ENCODE assay signal across 19 cellular contexts in the genomic region with DNA sequence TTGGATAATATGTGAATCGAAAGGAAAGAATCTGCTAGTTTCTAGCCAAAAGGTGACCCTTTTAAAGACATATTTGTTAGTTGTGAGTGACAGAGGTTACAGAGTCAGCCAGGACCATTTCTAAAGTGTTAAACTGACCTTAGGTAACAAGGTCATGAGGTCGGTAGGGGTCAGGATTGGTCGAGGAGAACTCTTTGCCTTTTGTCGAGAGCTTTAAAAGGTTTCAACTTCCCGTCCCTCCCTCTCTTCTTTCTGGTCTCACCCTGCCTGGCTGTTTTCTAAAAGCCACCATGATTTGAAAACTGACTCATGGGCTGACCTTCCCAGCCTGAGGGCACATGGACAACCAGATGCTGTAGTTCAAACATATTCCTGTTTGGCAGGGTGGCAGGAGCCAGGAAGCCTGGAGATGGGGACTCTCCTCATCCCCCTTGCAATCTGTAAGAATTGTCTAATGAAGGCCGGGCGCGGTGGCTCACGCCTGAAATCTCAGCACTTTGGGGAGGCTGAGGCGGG. TPM values are rescaled to one million over a fixed set of nuclear protein-coding genes. Genes with fewer than 3 reads are reported as not detected.
DNase-seq lines count a peak whose midpoint lies in the region; ATAC-seq, FAIRE-seq and TF ChIP-seq lines count a peak whose summit lies in the region.
"Had no signal": no experiment of that assay in that cellular context is flagged by ENCODE, and none has a peak within 500 bp of the region (broad histone marks: within the 10 kb centered on the region; RNA-seq: fewer than 3 reads in every experiment).

No MANE protein-coding gene starts in this region.

- no peaks in the 10 kb centered on the region for H3K9me3 Mint-ChIP-seq in WTC11
- H3K9me3 Mint-ChIP-seq: CD8-positive, alpha-beta memory T cell had no signal

- intact Hi-C loops in HepG2 (cut with micrococcal nuclease; ENCODE audit: unreplicated experiment): no loop called here
- intact Hi-C loops in right lobe of liver (cut with DNase I): no loop called here

- FAIRE-seq in HepG2 (lab: Jason Lieb, UNC): no peak
- FAIRE-seq in HTR-8/SVneo (lab: Jason Lieb, UNC): no peak
- FAIRE-seq: A204.1, D721Med, H1 had no signal

- H3K36me3 Mint-ChIP-seq in WTC11: no peaks in the 10 kb centered on the region
- H3K36me3 Mint-ChIP-seq: CD8-positive, alpha-beta memory T cell had no signal

- TF ChIP-seq CTCF in HepG2 (CRISPR knock-in tag; IDR thresholded peaks at IDR 0.05) (no peak), right lobe of liver (IDR thresholded peaks at IDR 0.05) (no peak), WTC11 (IDR thresholded peaks at IDR 0.05) (no peak)

- H3K4me1 Mint-ChIP-seq in WTC11: no peaks in the 10 kb centered on the region; the same call in 1 of the 2 replicates

- POLR2A ChIA-PET in HepG2 (lab: Yijun Ruan, JAX): no interaction called here
- POLR2A ChIA-PET in WTC11 (lab: Charles Lee): no interaction called here

- H3K9me3 ChIP-seq in HepG2 (ENCODE audit: low read length) (no peaks in the 10 kb centered on the region), right lobe of liver (no peaks in the 10 kb centered on the region), mesodermal cell (ENCODE audit: control insufficient read depth, low read length) (no peaks in the 10 kb centered on the region)
- H3K9me3 ChIP-seq: BLaER1 treated with 17β-estradiol and CSF1 and Interleukin-3, amounts not matched to agents 10 nM and 100 nM had no signal

- 52% methylated on average over 10 of the region's 10 CpGs for WGBS in HepG2 (ENCODE audit: low lambda C conversion rate)
- 69% methylated on average over 10 of the region's 10 CpGs for WGBS in right lobe of liver (ENCODE audit: insufficient coverage, low coverage, low lambda C conversion rate, missing lambda C conversion rate)
- WGBS in mesodermal cell (ENCODE audit: insufficient coverage in 2 of 2), 2 experiments: 75 to 76% methylated on average over 8 to 9 of the region's 10 CpGs

- in situ Hi-C loops in HepG2 (cut with HindIII; ENCODE audit: extremely low pct_ligation_motif_present, low pct_unique_long_range_greater_than_20kb): no loop called here

- H3K27me3 Mint-ChIP-seq in WTC11 (ENCODE audit: low read depth): no peaks in the 10 kb centered on the region

- H3K27me3 ChIP-seq in HepG2 (ENCODE audit: control insufficient read depth in 1 of 2, insufficient read depth in 2 of 2, low read length in 2 of 2): no peaks in the 10 kb centered on the region
- H3K27me3 ChIP-seq in right lobe of liver: no peaks in the 10 kb centered on the region
- H3K27me3 ChIP-seq: BLaER1 treated with 17β-estradiol and CSF1 and Interleukin-3, amounts not matched to agents 10 nM and 100 nM had no signal

- H3K36me3 ChIP-seq in HepG2 (replicated peaks in 1 of 2; ENCODE audit: control insufficient read depth in 1 of 2, insufficient read depth in 2 of 2, low read length in 2 of 2): no peaks in the 10 kb centered on the region
- no peaks in the 10 kb centered on the region for H3K36me3 ChIP-seq in right lobe of liver
- no peaks in the 10 kb centered on the region for H3K36me3 ChIP-seq in mesodermal cell (ENCODE audit: control insufficient read depth, insufficient read depth, low read length)
- H3K36me3 ChIP-seq: BLaER1 treated with 17β-estradiol and CSF1 and Interleukin-3, amounts not matched to agents 10 nM and 100 nM had no signal

- CTCF ChIA-PET in HepG2 (lab: Yijun Ruan, JAX; ENCODE audit: low intra/inter-chr PET ratio, low total read pairs) (no interaction called here), WTC11 (lab: Charles Lee) (no interaction called here)

- no peak overlapping the region for H2AFZ ChIP-seq in HepG2 (ENCODE audit: low read length)

- H3K27ac Mint-ChIP-seq in WTC11: no peak overlapping the region
- H3K27ac Mint-ChIP-seq: CD8-positive, alpha-beta memory T cell had no signal

- no peaks in the 10 kb centered on the region for H3K79me2 ChIP-seq in HepG2 (ENCODE audit: insufficient read depth, low read length)

- H3K4me3 Mint-ChIP-seq in WTC11: no peak overlapping the region
- H3K4me3 Mint-ChIP-seq: CD8-positive, alpha-beta memory T cell had no signal

- BruUV-seq in HepG2 (replicated peaks; lab: Mats Ljungman, UMichigan): no TSS peak

- DNase-seq in HepG2 (ENCODE audit: low spot score) (no peak), right lobe of liver (no peak), WTC11 (ENCODE audit: low spot score) (no peak), germinal center (ENCODE audit: low spot score) (no peak), HTR-8/SVneo (ENCODE audit: insufficient read length, low spot score) (no peak)
- no peak for DNase-seq in activated effector memory CD4-positive, alpha-beta T cell treated with Interleukin-2 at 50 U/mL for 16 hours
- DNase-seq: CD8-positive, alpha-beta memory T cell; DND-41; MM.1S; NCI-H1417; NCI-H187 treated with DMSO at 0.1 percent for 48 hours; NCI-H446 treated with DMSO at 0.1 percent for 48 hours; NCI-H748 treated with DMSO at 0.1 percent for 48 hours had no signal

- H3K9ac ChIP-seq in HepG2 (ENCODE audit: insufficient read depth, low read depth, low read length): no peak overlapping the region
- H3K9ac ChIP-seq: BLaER1 treated with 17β-estradiol and CSF1 and Interleukin-3, amounts not matched to agents 10 nM and 100 nM had no signal

- no peak overlapping the region for H3K27ac ChIP-seq in HepG2 (ENCODE audit: extremely low read length, insufficient read depth, low read length)
- H3K27ac ChIP-seq in right lobe of liver: no peak overlapping the region
- peak overlapping the region; percentile 7 for H3K27ac ChIP-seq in mesodermal cell (ENCODE audit: low read depth, low read length, severe bottlenecking)
- H3K27ac ChIP-seq: BLaER1 treated with 17β-estradiol and CSF1 and Interleukin-3, amounts not matched to agents 10 nM and 100 nM had no signal

- ATAC-seq in HepG2 (no peak), right lobe of liver (no peak), WTC11 (peak; percentile 36), HG03571 (IDR thresholded peaks at IDR 0.05; ENCODE audit: unreplicated experiment) (no peak)

- H3K4me2 ChIP-seq in HepG2 (ENCODE audit: low read depth, low read length): 0 out of 2 replicates have a peak overlapping the region, but pooled peaks have one; percentile 28
- H3K4me2 ChIP-seq: BLaER1 treated with 17β-estradiol and CSF1 and Interleukin-3, amounts not matched to agents 10 nM and 100 nM had no signal

- no peak for TF ChIP-seq RAD21 in HepG2 (CRISPR knock-in tag; IDR thresholded peaks at IDR 0.05)

- H3K4me1 ChIP-seq in HepG2 (ENCODE audit: insufficient read depth, low read length): no peaks in the 10 kb centered on the region
- no peaks in the 10 kb centered on the region for H3K4me1 ChIP-seq in right lobe of liver
- peaks cover 1% of the 10 kb centered on the region for H3K4me1 ChIP-seq in mesodermal cell (ENCODE audit: control insufficient read depth, insufficient read depth, low read length, poor library complexity, severe bottlenecking)
- H3K4me1 ChIP-seq: BLaER1 treated with 17β-estradiol and CSF1 and Interleukin-3, amounts not matched to agents 10 nM and 100 nM had no signal

- H4K20me1 ChIP-seq in HepG2 (ENCODE audit: insufficient read depth, low read length): no peaks in the 10 kb centered on the region
- H4K20me1 ChIP-seq: BLaER1 treated with 17β-estradiol and CSF1 and Interleukin-3, amounts not matched to agents 10 nM and 100 nM had no signal

- H3K4me3 ChIP-seq in HepG2 (replicated peaks in 1 of 3; ENCODE audit: insufficient read depth in 1 of 3, low read depth in 2 of 3, low read length in 3 of 3) (no peak overlapping the region), right lobe of liver (no peak overlapping the region), mesodermal cell (ENCODE audit: extremely low read depth, insufficient read depth, low read length, poor library complexity, severe bottlenecking) (no peak overlapping the region)
- H3K4me3 ChIP-seq: BLaER1 treated with 17β-estradiol and CSF1 and Interleukin-3, amounts not matched to agents 10 nM and 100 nM had no signal

- TF ChIP-seq POLR2A in HepG2 (IDR thresholded peaks at IDR 0.05; ENCODE audit: insufficient read depth in 1 of 2, low read depth in 2 of 2, low read length in 2 of 2): no peak
- no peak for TF ChIP-seq POLR2A in right lobe of liver (IDR thresholded peaks at IDR 0.05)

- TF ChIP-seq EP300 in HepG2 (IDR thresholded peaks at IDR 0.05; ENCODE audit: low read depth in 2 of 2, low read length in 2 of 2): no peak
- TF ChIP-seq EP300 in HepG2 (CRISPR knock-in tag; IDR thresholded peaks at IDR 0.05; ENCODE audit: borderline replicate concordance): no peak

TF ChIP-seq in HepG2, 621 proteins besides CTCF, POLR2A, EP300 and RAD21 (continues in another document):
- TF ChIP-seq SOX6 (IDR thresholded peaks at IDR 0.05) (no peak), SOX6 (CRISPR knock-in tag; IDR thresholded peaks at IDR 0.05) (no peak), ZNF75D (CRISPR knock-in tag; IDR thresholded peaks at IDR 0.05; ENCODE audit: borderline replicate concordance) (no peak)

RNA-seq across cellular contexts. Expression of gene PRTG, which starts 25.8 kb away (rescaled TPM):
- total RNA-seq in HepG2 (2016; rRNA removed; fragmentation: Illumina TruSeq; extraction: Trizol) (17.1 and 22.3 TPM in 2 replicates), right lobe of liver (under 1 TPM; 0.06 to 0.22 (median 0.12) TPM), WTC11 (2021) (3.6 to 6.1 TPM (median 6.0 TPM) in 3 replicates)
- 2.3 and 2.9 TPM in 2 replicates for total RNA-seq in HepG2 (2016; cell fraction: cytosol; rRNA removed; fragmentation: Illumina TruSeq; extraction: Trizol; ENCODE audit: low read depth)
- total RNA-seq in HepG2 (2016; cell fraction: insoluble cytoplasmic fraction; rRNA removed; fragmentation: Illumina TruSeq; extraction: Trizol): 17.1 and 19.9 TPM in 2 replicates
- 6.8 and 7.4 TPM in 2 replicates for total RNA-seq in HepG2 (2016; cell fraction: membrane; rRNA removed; fragmentation: Illumina TruSeq; extraction: Trizol)
- total RNA-seq in HepG2 (2016; cell fraction: nucleus; rRNA removed; fragmentation: Illumina TruSeq; extraction: Trizol): 37.3 and 41.9 TPM in 2 replicates
- polyA plus RNA-seq in HepG2 (2011; rRNA removed): 9.7 and 13.2 TPM in 2 replicates
- polyA plus RNA-seq in HepG2 (2011; cell fraction: cytosol; rRNA removed): 6.9 and 9.7 TPM in 2 replicates
- 7.0 and 7.1 TPM in 2 replicates for polyA plus RNA-seq in HepG2 (2011; cell fraction: nucleus; rRNA removed)
- polyA plus RNA-seq in HepG2 (2012): 11.5 and 14.3 TPM in 2 replicates
- 1.2 and 1.6 TPM in 2 replicates for polyA plus RNA-seq in HepG2 (2016; cell fraction: cytosol; fragmentation: Illumina TruSeq; extraction: Trizol; ENCODE audit: low read depth)
- polyA plus RNA-seq in HepG2 (2016; cell fraction: insoluble cytoplasmic fraction; fragmentation: Illumina TruSeq; extraction: Trizol; ENCODE audit: low read depth): 7.2 TPM in 2 replicates
- polyA plus RNA-seq in HepG2 (2016; cell fraction: membrane; fragmentation: Illumina TruSeq; extraction: Trizol; ENCODE audit: low read depth): 1.9 TPM in 2 replicates
- polyA plus RNA-seq in HepG2 (2016; cell fraction: nucleus; fragmentation: Illumina TruSeq; extraction: Trizol; ENCODE audit: insufficient read depth, low read depth): 13.3 and 15.6 TPM in 2 replicates
- 13.5 and 48.7 TPM in 2 replicates for polyA minus RNA-seq in HepG2 (2011; rRNA and poly(A)+ RNA removed; ENCODE audit: low replicate concordance)
- polyA minus RNA-seq in HepG2 (2011; cell fraction: cytosol; rRNA and poly(A)+ RNA removed): 36.5 and 37.5 TPM in 2 replicates
- 48.2 and 59.2 TPM in 2 replicates for polyA minus RNA-seq in HepG2 (2011; cell fraction: nucleus; rRNA and poly(A)+ RNA removed)
- polyA plus RNA-seq in mesodermal cell (2013, experiment 1 of 2): 196 TPM
- 171 TPM for polyA plus RNA-seq in mesodermal cell (2013, experiment 2 of 2)
- total RNA-seq: CD8-positive, alpha-beta memory T cell had no signal
- polyA plus RNA-seq: CD8-positive, alpha-beta memory T cell had no signal
